In genomic region chr17:75875182-75875939, GRCh38 we compare ENCODE assay signal across 8 cellular contexts. TPM values are rescaled to one million over a fixed set of nuclear protein-coding genes. Genes with fewer than 3 reads are reported as not detected.
A peak's percentile ranks its signal among the peaks of the same experiment; 100 is the strongest.
DNase-seq lines count a peak whose midpoint lies in the region; ATAC-seq and TF ChIP-seq lines count a peak whose summit lies in the region.

No MANE protein-coding gene starts in this region.

- H3K27ac ChIP-seq in A673 (ENCODE audit: low read depth, low read length, poor library complexity, severe bottlenecking), result no peak overlapping the region

- peaks cover 16% of the 10 kb centered on the region for H3K4me1 ChIP-seq in A673 (ENCODE audit: insufficient read depth, low read length, poor library complexity, severe bottlenecking)

- H3K4me3 ChIP-seq in A673 (ENCODE audit: low read depth, low read length, poor library complexity, severe bottlenecking), result no peak overlapping the region

- POLR2A ChIA-PET in A673 (lab: Charles Lee; ENCODE audit: low non-redundant PET), result no interaction called here

- H3K27me3 Mint-ChIP-seq in activated naive CD4-positive, alpha-beta T cell treated with anti-CD3 and anti-CD28 coated beads for 36 hours (ENCODE audit: low read depth), result peaks cover 3% of the 10 kb centered on the region
- peaks cover 4% of the 10 kb centered on the region for H3K27me3 Mint-ChIP-seq in activated naive CD8-positive, alpha-beta T cell treated with anti-CD3 and anti-CD28 coated beads, Interleukin-2, amount 50 U/mL, for 24 hours
- H3K27me3 Mint-ChIP-seq in memory B cell, result no peaks in the 10 kb centered on the region

- H3K27me3 ChIP-seq in A673 (replicated peaks; ENCODE audit: insufficient read depth, low read depth, low read length, poor library complexity), result peaks cover 13% of the 10 kb centered on the region

- H3K4me3 Mint-ChIP-seq in activated naive CD4-positive, alpha-beta T cell treated with anti-CD3 and anti-CD28 coated beads for 36 hours, result peak overlapping the region; percentile 93
- H3K4me3 Mint-ChIP-seq in activated naive CD8-positive, alpha-beta T cell treated with anti-CD3 and anti-CD28 coated beads, Interleukin-2, amount 50 U/mL, for 24 hours, result peak overlapping the region; percentile 84
- peak overlapping the region; percentile 94 for H3K4me3 Mint-ChIP-seq in memory B cell

- H3K36me3 Mint-ChIP-seq in activated naive CD4-positive, alpha-beta T cell treated with anti-CD3 and anti-CD28 coated beads for 36 hours (ENCODE audit: low read depth), result peaks cover 5% of the 10 kb centered on the region
- H3K36me3 Mint-ChIP-seq in activated naive CD8-positive, alpha-beta T cell treated with anti-CD3 and anti-CD28 coated beads, Interleukin-2, amount 50 U/mL, for 24 hours (ENCODE audit: low read depth), result no peaks in the 10 kb centered on the region
- H3K36me3 Mint-ChIP-seq in memory B cell, result no peaks in the 10 kb centered on the region

- H3K9me3 ChIP-seq in A673 (ENCODE audit: low read depth, low read length, poor library complexity, severe bottlenecking), result no peaks in the 10 kb centered on the region

- TF ChIP-seq CTCF in A673 (conservative IDR thresholded peaks at IDR 0.05; ENCODE audit: low read depth, low read length), result no peak

- CTCF ChIA-PET in activated naive CD4-positive, alpha-beta T cell treated with anti-CD3 and anti-CD28 coated beads for 36 hours (lab: Charles Lee), result interaction anchor here (0.6 to 7.2 kb wide), 11 partner anchors 10 to 509 kb away, joined by 3 to 66 read pairs (median 4); partner anchors contain the start of genes GALK1, SPHK1, TRIM65 and WBP2
- CTCF ChIA-PET in A673 (lab: Charles Lee), result interaction anchor here (1.2 kb wide), 1 partner anchor 19 kb away, joined by 3 read pairs; no protein-coding TSS in a partner anchor

- intact Hi-C loops in activated naive CD4-positive, alpha-beta T cell treated with anti-CD3 and anti-CD28 coated beads for 36 hours (cut with micrococcal nuclease), result no loop called here
- intact Hi-C loops in A673 (cut with micrococcal nuclease; ENCODE audit: unreplicated experiment), result no loop called here

- ATAC-seq in activated naive CD8-positive, alpha-beta T cell treated with anti-CD3 and anti-CD28 coated beads, Interleukin-2, amount 50 U/mL, for 24 hours, result no peak
- ATAC-seq in memory B cell (ENCODE audit: low read depth), result no peak
- ATAC-seq in GM18867 (IDR thresholded peaks at IDR 0.05; ENCODE audit: unreplicated experiment), result no peak
- ATAC-seq in GM19351 (IDR thresholded peaks at IDR 0.05; ENCODE audit: unreplicated experiment), result no peak

- peaks cover 34% of the 10 kb centered on the region for H3K4me1 Mint-ChIP-seq in activated naive CD4-positive, alpha-beta T cell treated with anti-CD3 and anti-CD28 coated beads for 36 hours (ENCODE audit: low read depth)
- peaks cover 27% of the 10 kb centered on the region for H3K4me1 Mint-ChIP-seq in activated naive CD8-positive, alpha-beta T cell treated with anti-CD3 and anti-CD28 coated beads, Interleukin-2, amount 50 U/mL, for 24 hours
- H3K4me1 Mint-ChIP-seq in memory B cell, result peaks cover 17% of the 10 kb centered on the region

- no peaks in the 10 kb centered on the region for H3K9me3 Mint-ChIP-seq in activated naive CD4-positive, alpha-beta T cell treated with anti-CD3 and anti-CD28 coated beads for 36 hours
- H3K9me3 Mint-ChIP-seq in activated naive CD8-positive, alpha-beta T cell treated with anti-CD3 and anti-CD28 coated beads, Interleukin-2, amount 50 U/mL, for 24 hours, result no peaks in the 10 kb centered on the region
- H3K9me3 Mint-ChIP-seq in memory B cell, result no peaks in the 10 kb centered on the region

- DNase-seq in activated naive CD4-positive, alpha-beta T cell treated with anti-CD3 and anti-CD28 coated beads for 36 hours, result no peak
- no peak for DNase-seq in activated naive CD4-positive, alpha-beta T cell (lab: John Stamatoyannopoulos, UW)
- no peak for DNase-seq in activated naive CD8-positive, alpha-beta T cell treated with anti-CD3 and anti-CD28 coated beads, Interleukin-2, amount 50 U/mL, for 24 hours
- DNase-seq in memory B cell (ENCODE audit: low spot score in 2 of 2) (no peak), ureter (ENCODE audit: low spot score) (peak; percentile 85), A673 (ENCODE audit: low spot score) (no peak)

- H3K36me3 ChIP-seq in A673 (ENCODE audit: insufficient read depth, low read length, poor library complexity, severe bottlenecking), result no peaks in the 10 kb centered on the region

- BruUV-seq in A673 (replicated peaks; lab: Mats Ljungman, UMichigan), result no TSS peak

- peak overlapping the region; percentile 83 for H3K27ac Mint-ChIP-seq in activated naive CD4-positive, alpha-beta T cell treated with anti-CD3 and anti-CD28 coated beads for 36 hours
- H3K27ac Mint-ChIP-seq in activated naive CD8-positive, alpha-beta T cell treated with anti-CD3 and anti-CD28 coated beads, Interleukin-2, amount 50 U/mL, for 24 hours, result peak overlapping the region; percentile 87
- peak overlapping the region; percentile 86 for H3K27ac Mint-ChIP-seq in memory B cell

RNA-seq across cellular contexts. Expression of gene TRIM47, which starts 3.0 kb away (rescaled TPM):
- total RNA-seq in activated naive CD4-positive, alpha-beta T cell treated with anti-CD3 and anti-CD28 coated beads for 36 hours, result 1 to 10 TPM; 8.1 to 9.6 TPM
- 44.9 TPM for total RNA-seq in ureter
- 0.46 and 0.95 TPM in 2 replicates for total RNA-seq in A673 (2021)

RNA-seq across cellular contexts. Expression of gene WBP2, which starts 20.2 kb away (rescaled TPM):
- 10 to 100 TPM; 65.0 to 68.7 TPM for total RNA-seq in activated naive CD4-positive, alpha-beta T cell treated with anti-CD3 and anti-CD28 coated beads for 36 hours
- total RNA-seq in ureter (104 TPM), A673 (2021) (70.3 and 87.5 TPM in 2 replicates)

RNA-seq across cellular contexts. Expression of gene TRIM65, which starts 21.4 kb away (rescaled TPM):
- total RNA-seq in activated naive CD4-positive, alpha-beta T cell treated with anti-CD3 and anti-CD28 coated beads for 36 hours, result 10 to 100 TPM; 24.5 to 25.5 TPM
- total RNA-seq in ureter (16.2 TPM), A673 (2021) (46.1 and 47.9 TPM in 2 replicates)

RNA-seq across cellular contexts. Expression of gene MRPL38, which starts 29.3 kb away (rescaled TPM):
- 100 to 1,000 TPM; 109 to 117 TPM for total RNA-seq in activated naive CD4-positive, alpha-beta T cell treated with anti-CD3 and anti-CD28 coated beads for 36 hours
- total RNA-seq in ureter, result 101 TPM
- 166 and 167 TPM in 2 replicates for total RNA-seq in A673 (2021)

RNA-seq across cellular contexts. Expression of gene UNC13D, which starts 31.2 kb away (rescaled TPM):
- 10 to 100 TPM; 98.5 to 99.1 TPM for total RNA-seq in activated naive CD4-positive, alpha-beta T cell treated with anti-CD3 and anti-CD28 coated beads for 36 hours
- total RNA-seq in ureter (75.3 TPM), A673 (2021) (0.37 and 2.2 TPM in 2 replicates)
